In the genomic region with DNA sequence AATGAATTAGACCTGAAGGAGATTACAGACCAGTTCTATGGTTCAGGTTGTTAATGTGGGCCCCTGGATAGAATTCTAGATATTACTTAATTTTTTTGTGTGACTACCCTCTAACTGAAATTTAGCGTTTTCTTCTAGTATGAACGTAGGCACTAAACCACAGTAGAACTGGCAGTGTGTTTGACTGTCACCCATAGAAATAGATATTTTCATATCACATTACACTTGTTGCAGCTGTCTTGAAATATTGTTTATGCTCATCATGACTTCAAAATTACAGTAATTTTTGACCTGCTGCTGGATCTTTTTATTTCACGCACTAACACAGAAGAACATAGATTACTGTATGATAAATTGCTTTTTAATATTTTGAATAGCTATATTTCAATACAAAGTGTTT, we compare ENCODE assay signal across 23 cellular contexts.
"Had no signal": no experiment of that assay in that cellular context is flagged by ENCODE, and none has a peak within 500 bp of the region (broad histone marks: within the 10 kb centered on the region; RNA-seq: fewer than 3 reads in every experiment).

No MANE protein-coding gene starts in this region.

- H3K27me3 ChIP-seq: breast epithelium, Peyer's patch, SJSA1 had no signal

- H3K9me3 ChIP-seq: breast epithelium, Peyer's patch, SJSA1 had no signal

- DNase-seq: activated CD4-positive, alpha-beta T cell treated with anti-CD3 and anti-CD28 coated beads for 4 hours; activated CD4-positive, alpha-beta T cell treated with anti-CD3 and anti-CD28 coated beads, Interleukin-2, amount 50 U/mL, for 48 hours; activated CD8-positive, alpha-beta memory T cell treated with anti-CD3 and anti-CD28 coated beads, Interleukin-2, amount 10 ng/mL, durations not matched to agents 7 days and 5 days; activated effector memory CD4-positive, alpha-beta T cell treated with Interleukin-2 at 50 U/mL for 16 hours; activated naive CD4-positive, alpha-beta T cell; activated T-cell treated with anti-CD3 and anti-CD28 coated beads, Interleukin-2, amount 50 U/mL, for 24 hours; aorta; caudate nucleus; MM.1S; NCI-H1105; NCI-H1436; NCI-H187 treated with DMSO at 0.1 percent for 48 hours; NCI-H2081 treated with DMSO at 0.1 percent for 48 hours; NCI-H345; NK-92 treated with Interleukin-12 subunit alpha and Interleukin-12 subunit beta, amount 100 ng/mL, for 24 hours; Peyer's patch; Right ventricle myocardium superior; SW 1271 had no signal

- H3K27ac ChIP-seq: breast epithelium, Peyer's patch, RWPE1, SJSA1 had no signal

- H3K4me3 ChIP-seq: breast epithelium, Peyer's patch, SJSA1 had no signal

- H3K4me1 ChIP-seq: breast epithelium had no signal

- ATAC-seq: activated CD4-positive, CD25-positive, alpha-beta regulatory T cell treated with anti-CD3 and anti-CD28 coated beads, Interleukin-2, amount 50 U/mL, for 24 hours; activated CD8-positive, alpha-beta memory T cell treated with anti-CD3 and anti-CD28 coated beads, Interleukin-2, amount 10 ng/mL, durations not matched to agents 7 days and 5 days; SK-N-SH treated with all-trans-retinoic acid at 6 μM for 48 hours had no signal

- H3K36me3 ChIP-seq: breast epithelium had no signal
